In genomic region chr14:103099081-103099732, GRCh38 we compare ENCODE assay signal across 1 cellular context.
A peak's percentile ranks its signal among the peaks of the same experiment; 100 is the strongest.
TF ChIP-seq lines count a peak whose summit lies in the region.

No MANE protein-coding gene starts in this region.

TF ChIP-seq in K562, 482 proteins besides CTCF, POLR2A, EP300 and RAD21 (continued from another document):
- TF ChIP-seq HMGXB4 (CRISPR knock-in tag; IDR thresholded peaks at IDR 0.05), result no peak
- TF ChIP-seq DIDO1 (tag; IDR thresholded peaks at IDR 0.05; ENCODE audit: low read depth), result no peak
- TF ChIP-seq CBFA2T3 (IDR thresholded peaks at IDR 0.05), result peak; percentile 76
- TF ChIP-seq NKRF (IDR thresholded peaks at IDR 0.05; ENCODE audit: borderline replicate concordance), result no peak
- peak in 1 of 2 experiments; percentile 59; a peak in 2 of 4 replicates for TF ChIP-seq NRF1 (conservative IDR thresholded peaks at IDR 0.05 in 1 of 2, IDR thresholded peaks at IDR 0.05 in 1 of 2)
- TF ChIP-seq AFF4 (CRISPR knock-in tag; IDR thresholded peaks at IDR 0.05), result no peak
- no peak for TF ChIP-seq ZNF212 (CRISPR knock-in tag; IDR thresholded peaks at IDR 0.05)
- peak; percentile 84 for TF ChIP-seq ARID1B (IDR thresholded peaks at IDR 0.05)
- TF ChIP-seq ZFP1 (CRISPR knock-in tag; IDR thresholded peaks at IDR 0.05), result no peak
- no peak for TF ChIP-seq ETV1 (tag; conservative IDR thresholded peaks at IDR 0.05; ENCODE audit: low read depth)
- 0 out of 2 replicates have a peak, but pooled peaks have one; percentile 37 for TF ChIP-seq SMARCA4 (IDR thresholded peaks at IDR 0.05)
- TF ChIP-seq E2F6 (IDR thresholded peaks at IDR 0.05; ENCODE audit: borderline replicate concordance in 1 of 2, extremely low read depth in 1 of 2, insufficient read depth in 1 of 2, insufficient read length in 1 of 2, low read depth in 1 of 2, low read length in 1 of 2, poor library complexity in 1 of 2, severe bottlenecking in 1 of 2), result peak in 1 of 2 experiments; percentile 24
- TF ChIP-seq MEF2D (tag; conservative IDR thresholded peaks at IDR 0.05; ENCODE audit: low read depth), result peak; percentile 57; the same call in 1 of the 2 replicates
- 0 out of 2 replicates have a peak, but pooled peaks have one; percentile 20 for TF ChIP-seq MAX (CRISPR knock-in tag; IDR thresholded peaks at IDR 0.05)
